19 cellular contexts compared by ENCODE assay signal in the genomic region with DNA sequence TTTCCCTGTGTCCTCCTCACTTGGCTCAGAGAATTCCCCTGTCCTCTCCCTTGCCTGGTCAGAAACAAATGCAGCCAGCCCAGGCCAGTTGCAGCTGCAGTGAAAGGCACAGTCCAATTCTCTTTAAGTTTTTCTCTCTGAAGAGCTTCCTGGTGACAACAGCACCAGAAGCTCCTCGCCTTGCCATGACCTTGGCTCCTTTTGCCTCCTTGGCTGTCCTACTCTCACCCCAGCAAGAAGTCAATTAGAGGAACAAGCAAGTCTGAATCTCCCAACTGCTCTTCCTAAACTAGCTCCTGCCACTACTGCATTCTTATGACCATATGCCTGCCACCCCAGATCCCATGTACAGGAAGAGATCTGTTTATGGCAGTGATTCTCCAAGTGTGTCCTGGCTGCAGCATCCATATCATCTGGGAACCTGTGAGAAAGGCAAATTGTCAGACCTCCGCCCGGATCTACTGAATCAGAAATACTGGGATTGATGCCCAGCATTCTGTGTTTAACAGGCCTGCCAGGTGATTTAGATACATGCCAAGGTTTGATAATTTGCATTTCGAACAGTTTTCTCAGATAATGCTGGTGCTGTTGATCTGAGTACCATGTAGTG.
DNase-seq lines count a peak whose midpoint lies in the region; ATAC-seq and TF ChIP-seq lines count a peak whose summit lies in the region.
"Had no signal": no experiment of that assay in that cellular context is flagged by ENCODE, and none has a peak within 500 bp of the region (broad histone marks: within the 10 kb centered on the region; RNA-seq: fewer than 3 reads in every experiment).

No MANE protein-coding gene starts in this region.

- no peak for TF ChIP-seq EP300 in SK-N-SH (IDR thresholded peaks at IDR 0.05; ENCODE audit: borderline replicate concordance in 1 of 2, low read depth in 1 of 2, low read length in 1 of 2)

- no peak for DNase-seq in SK-N-SH
- DNase-seq in NCI-H345 (lab: John Stamatoyannopoulos, UW) = peak; percentile 32
- DNase-seq in fibroblast of lung (ENCODE audit: low read depth in 2 of 2) = no peak
- DNase-seq in type B pancreatic cell (ENCODE audit: extremely low spot score, unreplicated experiment) = no peak
- no peak for DNase-seq in activated T-cell treated with anti-CD3 and anti-CD28 coated beads, Interleukin-2, amount 50 U/mL, for 4 hours
- DNase-seq in COLO829 (ENCODE audit: low spot score) = no peak
- DNase-seq in foreskin melanocyte = no peak
- DNase-seq: activated CD4-positive, CD25-positive, alpha-beta regulatory T cell treated with anti-CD3 and anti-CD28 coated beads, Interleukin-2, amount 50 U/mL, for 72 hours; CD4-positive, CD25-positive, alpha-beta regulatory T cell; endodermal cell; left cardiac atrium; midbrain; MV-4-11; NCI-H510A; stimulated activated CD4-positive, alpha-beta T cell treated with anti-CD3 and anti-CD28 coated beads, Interleukin-15, amount 100 ng/mL, for 24 hours; stimulated activated naive CD8-positive, alpha-beta T cell treated with anti-CD3 and anti-CD28 coated beads, Interleukin-15, Interleukin-2, amounts not matched to agents 100 U/mL and 50 U/mL, for 24 hours; T-helper 9 cell had no signal

- H3K27ac ChIP-seq in SK-N-SH (ENCODE audit: low read depth in 2 of 2, low read length in 1 of 2) (peak overlapping the region; percentile 74 to 80), fibroblast of lung (ENCODE audit: insufficient read depth, low read length) (peak overlapping the region; percentile 60)
- H3K27ac ChIP-seq: A549 had no signal

- H3K4me1 Mint-ChIP-seq in type B pancreatic cell (ENCODE audit: unreplicated experiment) = peaks cover 20% of the 10 kb centered on the region
- H3K4me1 Mint-ChIP-seq in activated T-cell treated with anti-CD3 and anti-CD28 coated beads, Interleukin-2, amount 50 U/mL, for 4 hours (ENCODE audit: low read depth) = no peaks in the 10 kb centered on the region
- H3K4me1 Mint-ChIP-seq: CD4-positive, CD25-positive, alpha-beta regulatory T cell; endodermal cell had no signal

- H3K9me3 ChIP-seq in SK-N-SH (no peaks in the 10 kb centered on the region), fibroblast of lung (ENCODE audit: control insufficient read depth, insufficient read depth, low read depth, low read length) (no peaks in the 10 kb centered on the region)
- H3K9me3 ChIP-seq: A549 had no signal

- CTCF ChIA-PET in SK-N-SH (lab: Yijun Ruan, JAX) = interaction anchor here (0.6 to 1.3 kb wide), 6 partner anchors 10 to 237 kb away, joined by 3 to 5 read pairs (median 3); no protein-coding TSS in a partner anchor

- no peaks in the 10 kb centered on the region for H3K9me3 Mint-ChIP-seq in type B pancreatic cell
- no peaks in the 10 kb centered on the region for H3K9me3 Mint-ChIP-seq in activated T-cell treated with anti-CD3 and anti-CD28 coated beads, Interleukin-2, amount 50 U/mL, for 4 hours
- H3K9me3 Mint-ChIP-seq: endodermal cell had no signal

- H3K27me3 ChIP-seq in SK-N-SH (ENCODE audit: insufficient read depth) (no peaks in the 10 kb centered on the region), fibroblast of lung (ENCODE audit: control insufficient read depth, insufficient read depth, low read length) (no peaks in the 10 kb centered on the region)

- TF ChIP-seq CTCF in SK-N-SH (IDR thresholded peaks at IDR 0.05) (no peak), fibroblast of lung (conservative IDR thresholded peaks at IDR 0.05 in 1 of 2, IDR thresholded peaks at IDR 0.05 in 1 of 2; ENCODE audit: low read depth in 1 of 2, low read length in 2 of 2) (no peak), type B pancreatic cell (conservative IDR thresholded peaks at IDR 0.05) (no peak)

- no peaks in the 10 kb centered on the region for H3K9me2 ChIP-seq in SK-N-SH

- H3K36me3 Mint-ChIP-seq in type B pancreatic cell = no peaks in the 10 kb centered on the region
- H3K36me3 Mint-ChIP-seq in activated T-cell treated with anti-CD3 and anti-CD28 coated beads, Interleukin-2, amount 50 U/mL, for 4 hours (ENCODE audit: insufficient read depth) = no peaks in the 10 kb centered on the region
- H3K36me3 Mint-ChIP-seq: CD4-positive, CD25-positive, alpha-beta regulatory T cell had no signal

- H3K27me3 Mint-ChIP-seq in type B pancreatic cell = peaks cover 2% of the 10 kb centered on the region
- H3K27me3 Mint-ChIP-seq in activated T-cell treated with anti-CD3 and anti-CD28 coated beads, Interleukin-2, amount 50 U/mL, for 4 hours (ENCODE audit: low read depth) = peaks cover 8% of the 10 kb centered on the region

- POLR2A ChIA-PET in SK-N-SH (lab: Yijun Ruan, JAX) = no interaction called here

- H3K79me2 ChIP-seq in SK-N-SH (ENCODE audit: insufficient read depth) (peaks cover 75% of the 10 kb centered on the region), fibroblast of lung (ENCODE audit: control insufficient read depth, insufficient read depth, low read length) (no peaks in the 10 kb centered on the region)

- no peak overlapping the region for H3K4me3 Mint-ChIP-seq in type B pancreatic cell
- H3K4me3 Mint-ChIP-seq in activated T-cell treated with anti-CD3 and anti-CD28 coated beads, Interleukin-2, amount 50 U/mL, for 4 hours = no peak overlapping the region
- H3K4me3 Mint-ChIP-seq: CD4-positive, CD25-positive, alpha-beta regulatory T cell; endodermal cell had no signal

- H3K4me1 ChIP-seq in SK-N-SH (ENCODE audit: control insufficient read depth in 1 of 2, insufficient read depth in 2 of 2, low read depth in 1 of 2, low read length in 1 of 2) (peaks cover 14 to 34% of the 10 kb centered on the region in 2 experiments; a peak in 3 of 4 replicates), fibroblast of lung (ENCODE audit: control insufficient read depth, extremely low read depth, insufficient read depth, low read length) (peaks cover 9% of the 10 kb centered on the region)
- H3K4me1 ChIP-seq: A549 had no signal

- H3K4me2 ChIP-seq in SK-N-SH (no peak overlapping the region), fibroblast of lung (ENCODE audit: extremely low read depth, insufficient read depth, low read length) (no peak overlapping the region)
- H3K4me2 ChIP-seq: A549 had no signal

- peak overlapping the region; percentile 11 for H3K27ac Mint-ChIP-seq in type B pancreatic cell
- H3K27ac Mint-ChIP-seq: CD4-positive, CD25-positive, alpha-beta regulatory T cell; endodermal cell had no signal

- no peaks in the 10 kb centered on the region for H4K20me1 ChIP-seq in SK-N-SH (ENCODE audit: insufficient read depth)
- no peaks in the 10 kb centered on the region for H4K20me1 ChIP-seq in fibroblast of lung (ENCODE audit: control insufficient read depth, extremely low read depth, insufficient read depth, low read length)

- WGBS in SK-N-SH (ENCODE audit: low lambda C conversion rate) = 87% methylated on average over 4 of the region's 4 CpGs

- H3K36me3 ChIP-seq in SK-N-SH (replicated peaks in 1 of 2; ENCODE audit: control insufficient read depth in 1 of 2, insufficient read depth in 2 of 2, low read length in 1 of 2) (peaks cover 0 to 18% of the 10 kb centered on the region in 2 experiments), fibroblast of lung (ENCODE audit: control insufficient read depth, insufficient read depth, low read length) (no peaks in the 10 kb centered on the region)

- no peak for ATAC-seq in SK-N-SH treated with all-trans-retinoic acid at 6 μM for 48 hours
- no peak for ATAC-seq in activated T-cell treated with anti-CD3 and anti-CD28 coated beads, Interleukin-2, amount 50 U/mL, for 4 hours
- ATAC-seq: A549 had no signal

- H3K4me3 ChIP-seq in SK-N-SH (ENCODE audit: low read depth in 2 of 2, low read length in 1 of 2) = no peak overlapping the region
- H3K4me3 ChIP-seq in fibroblast of lung (replicated peaks in 1 of 4; ENCODE audit: control extremely low read depth in 1 of 4, insufficient read depth in 1 of 4, low read depth in 3 of 4, low read length in 4 of 4) = no peak overlapping the region
- H3K4me3 ChIP-seq: A549 had no signal

- TF ChIP-seq RAD21 in SK-N-SH (IDR thresholded peaks at IDR 0.05; ENCODE audit: low read length) = no peak

- H2AFZ ChIP-seq in SK-N-SH (ENCODE audit: low read depth) = no peak overlapping the region
- H2AFZ ChIP-seq in fibroblast of lung (ENCODE audit: low read length) = no peak overlapping the region

- H3K9ac ChIP-seq in SK-N-SH = no peak overlapping the region
- no peak overlapping the region for H3K9ac ChIP-seq in fibroblast of lung (ENCODE audit: insufficient read depth, low read length)

- peaks cover 20% of the 10 kb centered on the region for H3F3A ChIP-seq in SK-N-SH (replicated peaks; ENCODE audit: insufficient read depth)

TF ChIP-seq in SK-N-SH, 30 proteins besides CTCF, POLR2A, EP300 and RAD21 (continues in another document):
- TF ChIP-seq FOSL2 (IDR thresholded peaks at IDR 0.05; ENCODE audit: borderline replicate concordance, low read depth) (no peak), SMC3 (IDR thresholded peaks at IDR 0.05; ENCODE audit: low read depth, low read length) (no peak)

TF ChIP-seq in SK-N-SH treated with all-trans-retinoic acid at 6 μM for 48 hours, 23 proteins besides CTCF, POLR2A, EP300 and RAD21 (continues in another document):
- TF ChIP-seq ISL1 (CRISPR knock-in tag; IDR thresholded peaks at IDR 0.05) (no peak), ZC3H10 (CRISPR knock-in tag; IDR thresholded peaks at IDR 0.05) (no peak), GLIS3 (CRISPR knock-in tag; IDR thresholded peaks at IDR 0.05) (no peak), TOX (CRISPR knock-in tag; IDR thresholded peaks at IDR 0.05; ENCODE audit: borderline replicate concordance) (no peak)
- TF ChIP-seq, protein P1, sequence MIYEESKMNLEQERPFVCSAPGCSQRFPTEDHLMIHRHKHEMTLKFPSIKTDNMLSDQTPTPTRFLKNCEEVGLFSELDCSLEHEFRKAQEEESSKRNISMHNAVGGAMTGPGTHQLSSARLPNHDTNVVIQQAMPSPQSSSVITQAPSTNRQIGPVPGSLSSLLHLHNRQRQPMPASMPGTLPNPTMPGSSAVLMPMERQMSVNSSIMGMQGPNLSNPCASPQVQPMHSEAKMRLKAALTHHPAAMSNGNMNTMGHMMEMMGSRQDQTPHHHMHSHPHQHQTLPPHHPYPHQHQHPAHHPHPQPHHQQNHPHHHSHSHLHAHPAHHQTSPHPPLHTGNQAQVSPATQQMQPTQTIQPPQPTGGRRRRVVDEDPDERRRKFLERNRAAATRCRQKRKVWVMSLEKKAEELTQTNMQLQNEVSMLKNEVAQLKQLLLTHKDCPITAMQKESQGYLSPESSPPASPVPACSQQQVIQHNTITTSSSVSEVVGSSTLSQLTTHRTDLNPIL (CRISPR knock-in tag; IDR thresholded peaks at IDR 0.05; ENCODE audit: low read depth) = no peak
